Comparison of ENCODE assay signal across 14 cellular contexts in genomic region chr9:107174441-107174840, GRCh38.
DNase-seq lines count a peak whose midpoint lies in the region; ATAC-seq and TF ChIP-seq lines count a peak whose summit lies in the region.
"Had no signal": no experiment of that assay in that cellular context is flagged by ENCODE, and none has a peak within 500 bp of the region (broad histone marks: within the 10 kb centered on the region; RNA-seq: fewer than 3 reads in every experiment).

No MANE protein-coding gene starts in this region.

- no peaks in the 10 kb centered on the region for H3K9me3 Mint-ChIP-seq in activated CD8-positive, alpha-beta T cell treated with anti-CD3 and anti-CD28 coated beads for 36 hours
- H3K9me3 Mint-ChIP-seq in activated CD8-positive, alpha-beta T cell treated with anti-CD3 and anti-CD28 coated beads, Interleukin-2, amount 10 ng/mL, durations not matched to agents 7 days and 5 days (ENCODE audit: insufficient read depth), result no peaks in the 10 kb centered on the region
- H3K9me3 Mint-ChIP-seq: activated naive CD8-positive, alpha-beta T cell treated with anti-CD3 and anti-CD28 coated beads, Interleukin-2, amount 10 ng/mL, durations not matched to agents 7 days and 5 days had no signal

- DNase-seq in activated CD8-positive, alpha-beta T cell treated with anti-CD3 and anti-CD28 coated beads for 36 hours, result peak; percentile 35
- no peak for DNase-seq in activated CD8-positive, alpha-beta T cell treated with anti-CD3 and anti-CD28 coated beads, Interleukin-2, amount 10 ng/mL, durations not matched to agents 7 days and 5 days
- DNase-seq in choroid plexus epithelial cell (ENCODE audit: low read depth) (peak; percentile 79), GM19238 (ENCODE audit: insufficient read length, low spot score) (no peak), NCI-H1930 (lab: John Stamatoyannopoulos, UW) (no peak), NCI-H2227 (lab: John Stamatoyannopoulos, UW; ENCODE audit: unreplicated experiment) (no peak)
- DNase-seq in stimulated activated CD8-positive, alpha-beta memory T cell treated with anti-CD3 and anti-CD28 coated beads, Interleukin-4, amount 100 ng/mL, for 24 hours (ENCODE audit: low read depth), result peak; percentile 2
- DNase-seq: activated naive CD8-positive, alpha-beta T cell treated with anti-CD3 and anti-CD28 coated beads, Interleukin-2, amount 10 ng/mL, durations not matched to agents 7 days and 5 days; effector memory CD4-positive, alpha-beta T cell; NCI-H510A treated with DMSO at 0.1 percent for 48 hours; sigmoid colon; SK-N-SH had no signal

- intact Hi-C loops in activated CD8-positive, alpha-beta T cell treated with anti-CD3 and anti-CD28 coated beads for 36 hours (cut with micrococcal nuclease), result loop anchor here (5.0 kb wide), 1 partner anchor 37 kb away; no protein-coding TSS in a partner anchor

- no peak overlapping the region for H3K27ac Mint-ChIP-seq in activated CD8-positive, alpha-beta T cell treated with anti-CD3 and anti-CD28 coated beads for 36 hours
- H3K27ac Mint-ChIP-seq in activated CD8-positive, alpha-beta T cell treated with anti-CD3 and anti-CD28 coated beads, Interleukin-2, amount 10 ng/mL, durations not matched to agents 7 days and 5 days, result no peak overlapping the region
- H3K27ac Mint-ChIP-seq: activated naive CD8-positive, alpha-beta T cell treated with anti-CD3 and anti-CD28 coated beads, Interleukin-2, amount 10 ng/mL, durations not matched to agents 7 days and 5 days had no signal

- H3K4me3 ChIP-seq in choroid plexus epithelial cell (ENCODE audit: low read depth, low read length), result no peak overlapping the region
- H3K4me3 ChIP-seq: mucosa of descending colon, sigmoid colon had no signal

- H3K4me3 Mint-ChIP-seq in activated CD8-positive, alpha-beta T cell treated with anti-CD3 and anti-CD28 coated beads for 36 hours, result no peak overlapping the region
- no peak overlapping the region for H3K4me3 Mint-ChIP-seq in activated CD8-positive, alpha-beta T cell treated with anti-CD3 and anti-CD28 coated beads, Interleukin-2, amount 10 ng/mL, durations not matched to agents 7 days and 5 days
- H3K4me3 Mint-ChIP-seq: activated naive CD8-positive, alpha-beta T cell treated with anti-CD3 and anti-CD28 coated beads, Interleukin-2, amount 10 ng/mL, durations not matched to agents 7 days and 5 days had no signal

- CTCF ChIA-PET in activated CD8-positive, alpha-beta T cell treated with anti-CD3 and anti-CD28 coated beads for 36 hours (lab: Charles Lee), result interaction anchor here (0.8 to 1.5 kb wide), 3 partner anchors 13 to 167 kb away, joined by 3 to 5 read pairs (median 3); no protein-coding TSS in a partner anchor
- CTCF ChIA-PET in activated CD8-positive, alpha-beta T cell treated with anti-CD3 and anti-CD28 coated beads, Interleukin-2, amount 10 ng/mL, durations not matched to agents 7 days and 5 days (lab: Charles Lee), result interaction anchor here (1.9 kb wide), 1 partner anchor 11 kb away, joined by 4 read pairs; no protein-coding TSS in a partner anchor

- H3K27me3 Mint-ChIP-seq in activated CD8-positive, alpha-beta T cell treated with anti-CD3 and anti-CD28 coated beads for 36 hours, result peaks cover 9% of the 10 kb centered on the region
- no peaks in the 10 kb centered on the region for H3K27me3 Mint-ChIP-seq in activated CD8-positive, alpha-beta T cell treated with anti-CD3 and anti-CD28 coated beads, Interleukin-2, amount 10 ng/mL, durations not matched to agents 7 days and 5 days (ENCODE audit: low read depth)

- peak; percentile 49 for ATAC-seq in activated CD8-positive, alpha-beta T cell treated with anti-CD3 and anti-CD28 coated beads for 36 hours
- no peak for ATAC-seq in activated CD8-positive, alpha-beta T cell treated with anti-CD3 and anti-CD28 coated beads, Interleukin-2, amount 10 ng/mL, durations not matched to agents 7 days and 5 days
- peak; percentile 29 for ATAC-seq in HG02678 (IDR thresholded peaks at IDR 0.05; ENCODE audit: unreplicated experiment)

- POLR2A ChIA-PET in activated CD8-positive, alpha-beta T cell treated with anti-CD3 and anti-CD28 coated beads for 36 hours (lab: Charles Lee), result no interaction called here
- POLR2A ChIA-PET in activated CD8-positive, alpha-beta T cell treated with anti-CD3 and anti-CD28 coated beads, Interleukin-2, amount 10 ng/mL, durations not matched to agents 7 days and 5 days (lab: Charles Lee), result no interaction called here

- TF ChIP-seq CTCF in activated CD8-positive, alpha-beta T cell treated with anti-CD3 and anti-CD28 coated beads for 36 hours (IDR thresholded peaks at IDR 0.05), result no peak
- no peak for TF ChIP-seq CTCF in choroid plexus epithelial cell (conservative IDR thresholded peaks at IDR 0.05; ENCODE audit: low read depth, low read length)

- H3K4me1 Mint-ChIP-seq in activated CD8-positive, alpha-beta T cell treated with anti-CD3 and anti-CD28 coated beads for 36 hours (ENCODE audit: low read depth), result peaks cover 5% of the 10 kb centered on the region
- H3K4me1 Mint-ChIP-seq in activated CD8-positive, alpha-beta T cell treated with anti-CD3 and anti-CD28 coated beads, Interleukin-2, amount 10 ng/mL, durations not matched to agents 7 days and 5 days (ENCODE audit: low read depth), result no peaks in the 10 kb centered on the region

- H3K36me3 Mint-ChIP-seq in activated CD8-positive, alpha-beta T cell treated with anti-CD3 and anti-CD28 coated beads for 36 hours (ENCODE audit: low read depth), result no peaks in the 10 kb centered on the region
- H3K36me3 Mint-ChIP-seq in activated CD8-positive, alpha-beta T cell treated with anti-CD3 and anti-CD28 coated beads, Interleukin-2, amount 10 ng/mL, durations not matched to agents 7 days and 5 days (ENCODE audit: low read depth), result no peaks in the 10 kb centered on the region
- H3K36me3 Mint-ChIP-seq: activated naive CD8-positive, alpha-beta T cell treated with anti-CD3 and anti-CD28 coated beads, Interleukin-2, amount 10 ng/mL, durations not matched to agents 7 days and 5 days had no signal

Comparison
In these comparisons a context has a peak if more than half of its experiments do, and no peak if none do; other contexts are left out.
1. DNase-seq: peak in activated CD8-positive, alpha-beta T cell treated with anti-CD3 and anti-CD28 coated beads for 36 hours (single experiment), choroid plexus epithelial cell (single experiment) and stimulated activated CD8-positive, alpha-beta memory T cell treated with anti-CD3 and anti-CD28 coated beads, Interleukin-4, amount 100 ng/mL, for 24 hours (single experiment); none in activated CD8-positive, alpha-beta T cell treated with anti-CD3 and anti-CD28 coated beads, Interleukin-2, amount 10 ng/mL, durations not matched to agents 7 days and 5 days (single experiment), GM19238 (single experiment), NCI-H1930 (0 of 2) and NCI-H2227 (single experiment).